ENCODE assay signal across 8 cellular contexts in the genomic region with DNA sequence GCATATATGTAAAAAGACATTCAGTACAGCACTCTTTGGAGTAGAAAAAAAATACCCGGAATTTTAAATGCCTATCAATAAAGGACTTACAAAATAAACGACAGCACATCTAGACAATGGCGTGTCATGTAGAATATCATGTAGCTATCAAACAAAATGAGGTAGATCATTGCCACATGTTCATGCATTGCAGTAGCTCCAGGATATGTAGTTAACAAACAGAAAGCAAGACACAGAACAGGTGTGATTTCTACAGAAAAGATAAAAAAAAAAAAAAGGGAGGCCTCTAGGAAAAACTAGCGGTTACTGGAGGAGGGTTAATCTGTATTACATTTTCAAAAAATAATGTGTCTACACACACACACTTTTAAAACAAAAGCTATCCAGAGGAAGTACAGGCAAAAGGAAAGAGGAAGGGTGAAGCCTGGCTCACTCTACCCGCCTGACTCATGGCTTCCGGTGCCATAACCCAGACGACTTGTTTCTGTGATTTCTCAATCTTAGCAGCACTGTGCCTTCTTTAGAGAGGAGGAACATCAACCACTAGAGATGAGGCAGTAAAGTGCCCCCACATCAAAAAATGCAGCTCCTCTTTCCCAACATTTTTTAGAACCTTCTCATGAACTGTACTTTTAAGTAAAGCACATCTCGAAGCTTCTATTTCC. TPM values are rescaled to one million over a fixed set of nuclear protein-coding genes. Genes with fewer than 3 reads are reported as not detected.
A peak's percentile ranks its signal among the peaks of the same experiment; 100 is the strongest.
DNase-seq lines count a peak whose midpoint lies in the region; ATAC-seq and TF ChIP-seq lines count a peak whose summit lies in the region.

No MANE protein-coding gene starts in this region.

- TF ChIP-seq POLR2A in suprapubic skin (IDR thresholded peaks at IDR 0.05) = no peak

- H3K4me3 Mint-ChIP-seq in natural killer cell (peak overlapping the region; percentile 82), endothelial cell (ENCODE audit: unreplicated experiment) (no peak overlapping the region)

- DNase-seq in AML-193 (lab: John Stamatoyannopoulos, UW) = peak; percentile 99 to 100
- peak; percentile 61 for DNase-seq in GM20000 (ENCODE audit: low spot score)
- peak; percentile 66 for DNase-seq in HT-29 (ENCODE audit: low spot score)
- peak; percentile 61 to 65 for DNase-seq in activated CD4-positive, alpha-beta T cell treated with anti-CD3 and anti-CD28 coated beads for 4 hours
- DNase-seq in effector CD4-positive, alpha-beta T cell = peak; percentile 47
- DNase-seq in natural killer cell = peak; percentile 57
- DNase-seq in suprapubic skin (ENCODE audit: low spot score in 2 of 2) = peak; percentile 84 to 85
- no peak for DNase-seq in endothelial cell (ENCODE audit: low spot score)

- peak overlapping the region; percentile 49 for H3K27ac ChIP-seq in suprapubic skin

- H3K36me3 ChIP-seq in suprapubic skin = no peaks in the 10 kb centered on the region

- intact Hi-C loops in natural killer cell (cut with micrococcal nuclease) = no loop called here

- peaks cover 15 to 16% of the 10 kb centered on the region in 2 donors for H3K4me1 Mint-ChIP-seq in natural killer cell
- H3K4me1 Mint-ChIP-seq in endothelial cell (ENCODE audit: unreplicated experiment) = peaks cover 11% of the 10 kb centered on the region

- peak overlapping the region; percentile 65 to 78 for H3K27ac Mint-ChIP-seq in natural killer cell
- H3K27ac Mint-ChIP-seq in endothelial cell (ENCODE audit: unreplicated experiment) = no peak overlapping the region

- 31% methylated on average over 8 of the region's 8 CpGs for WGBS in suprapubic skin

- H3K27me3 ChIP-seq in suprapubic skin = no peaks in the 10 kb centered on the region

- no peaks in the 10 kb centered on the region for H3K9me3 ChIP-seq in suprapubic skin

- ATAC-seq in natural killer cell = peak; percentile 98 to 100 (median 99)

- H3K36me3 Mint-ChIP-seq in natural killer cell (no peaks in the 10 kb centered on the region), endothelial cell (ENCODE audit: low read depth, unreplicated experiment) (peaks cover under 1% of the 10 kb centered on the region)

- H3K4me3 ChIP-seq in suprapubic skin = peak overlapping the region; percentile 15

- H3K9me3 Mint-ChIP-seq in natural killer cell (no peaks in the 10 kb centered on the region), endothelial cell (ENCODE audit: unreplicated experiment) (no peaks in the 10 kb centered on the region)

- peaks cover 49% of the 10 kb centered on the region for H3K4me1 ChIP-seq in suprapubic skin

- no peak for TF ChIP-seq EP300 in suprapubic skin (IDR thresholded peaks at IDR 0.05)

- TF ChIP-seq CTCF in GM20000 (IDR thresholded peaks at IDR 0.05; ENCODE audit: extremely low read depth, missing control alignments) (no peak), natural killer cell (IDR thresholded peaks at IDR 0.05) (no peak), suprapubic skin (IDR thresholded peaks at IDR 0.05) (no peak), endothelial cell (IDR thresholded peaks at IDR 0.05; ENCODE audit: unreplicated experiment) (no peak)

- H3K27me3 Mint-ChIP-seq in natural killer cell (ENCODE audit: low read depth in 2 of 2) (peaks cover 19 to 30% of the 10 kb centered on the region in 2 donors), endothelial cell (ENCODE audit: unreplicated experiment) (peaks cover 1% of the 10 kb centered on the region)

RNA-seq across cellular contexts. Expression of a gene that starts 6.9 kb away (rescaled TPM):
- 6.4 and 7.4 TPM in 2 replicates for total RNA-seq in HT-29 (2014; rRNA removed; shearing (Covaris generic))
- total RNA-seq in natural killer cell = 1 to 10 TPM; 2.4 to 6.0 (median 4.8) TPM
- 10 to 100 TPM; 27.3 to 61.7 (median 35.3) TPM for total RNA-seq in suprapubic skin
- total RNA-seq in endothelial cell (ENCODE audit: unreplicated experiment) = 9.6 TPM
